In the genomic region with DNA sequence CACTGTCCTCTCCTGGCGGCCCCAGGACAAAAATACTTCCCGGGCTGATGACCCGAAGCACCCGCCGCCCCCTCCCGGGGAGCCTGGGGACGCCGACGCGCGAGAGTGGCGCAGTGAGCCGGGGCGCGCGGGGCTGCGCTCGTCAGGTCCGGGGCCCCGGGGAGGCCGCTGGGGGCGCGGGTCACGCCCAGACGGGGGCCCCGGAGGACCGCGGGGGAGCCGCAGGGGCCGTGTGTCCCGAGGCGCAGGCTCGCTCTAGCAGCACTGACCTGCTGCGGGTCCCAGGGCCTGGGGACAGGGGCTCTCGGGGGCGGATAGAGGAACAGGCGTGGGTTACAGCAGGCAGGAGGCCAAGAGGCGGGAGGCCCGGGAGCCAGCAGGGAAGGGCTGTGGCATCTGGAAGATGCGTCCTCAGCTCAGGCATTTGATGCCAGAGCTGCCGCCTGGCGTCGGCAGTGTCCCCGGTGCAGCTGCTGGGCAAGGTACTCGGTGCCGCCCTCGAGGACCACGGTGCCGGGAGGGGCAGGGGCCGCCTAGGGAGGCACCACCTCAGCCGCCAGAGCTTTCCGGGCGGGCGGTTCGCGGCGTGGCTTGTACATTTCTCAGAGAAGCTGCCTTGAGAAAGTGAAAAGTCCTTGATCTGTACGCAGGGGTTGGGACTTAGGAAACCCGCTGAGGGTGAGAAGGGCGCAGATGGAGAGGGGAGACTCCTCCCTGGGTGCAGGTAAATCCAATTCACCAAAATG, we compare ENCODE assay signal across 8 cellular contexts. TPM values are rescaled to one million over a fixed set of nuclear protein-coding genes. Genes with fewer than 3 reads are reported as not detected.
A peak's percentile ranks its signal among the peaks of the same experiment; 100 is the strongest.
DNase-seq lines count a peak whose midpoint lies in the region; ATAC-seq, FAIRE-seq and TF ChIP-seq lines count a peak whose summit lies in the region.

No MANE protein-coding gene starts in this region.

- peak; percentile 34 for DNase-seq in GM12892 (ENCODE audit: insufficient read length)
- no peak for DNase-seq in RWPE2 (ENCODE audit: low spot score)
- peak; percentile 23 for DNase-seq in cerebellar cortex (ENCODE audit: low spot score)
- no peak for DNase-seq in MV-4-11 (lab: John Stamatoyannopoulos, UW)

- H3K4me1 Mint-ChIP-seq in stimulated activated naive CD8-positive, alpha-beta T cell treated with anti-CD3 and anti-CD28 coated beads, Interleukin-15, Interleukin-2, amounts not matched to agents 100 ng/mL and 50 ng/mL, for 24 hours (ENCODE audit: low read depth), result peaks cover 21% of the 10 kb centered on the region

- peak in 1 of 2 donors; percentile 20 for TF ChIP-seq RAD21 in liver (IDR thresholded peaks at IDR 0.05)

- TF ChIP-seq POLR2A in GM12892 (IDR thresholded peaks at IDR 0.05; ENCODE audit: low read depth, low read length), result no peak

- ATAC-seq in RWPE2 (ENCODE audit: low read depth), result peak; percentile 55
- no peak for ATAC-seq in HG03280 (IDR thresholded peaks at IDR 0.05; ENCODE audit: unreplicated experiment)

- H3K27me3 ChIP-seq in ACC112 (ENCODE audit: insufficient read depth, low read length) (no peaks in the 10 kb centered on the region), RWPE2 (ENCODE audit: insufficient read depth, poor library complexity, severe bottlenecking) (peaks cover 11% of the 10 kb centered on the region), liver (ENCODE audit: control insufficient read depth in 4 of 4, insufficient read depth in 4 of 4, low read length in 3 of 4) (no peaks in the 10 kb centered on the region)

- peak overlapping the region; percentile 56 for H3K4me3 Mint-ChIP-seq in stimulated activated naive CD8-positive, alpha-beta T cell treated with anti-CD3 and anti-CD28 coated beads, Interleukin-15, Interleukin-2, amounts not matched to agents 100 ng/mL and 50 ng/mL, for 24 hours

- H3K27ac ChIP-seq in ACC112 (ENCODE audit: low read depth, low read length) (no peak overlapping the region), RWPE2 (ENCODE audit: poor library complexity, severe bottlenecking) (no peak overlapping the region), liver (ENCODE audit: low read depth in 1 of 2, low read length in 2 of 2) (no peak overlapping the region)

- H3K9ac ChIP-seq in liver (ENCODE audit: low read depth in 1 of 2, low read length in 2 of 2), result no peak overlapping the region

- 4% methylated on average over 60 of the region's 60 CpGs for WGBS in liver

- H2AFZ ChIP-seq in ACC112 (ENCODE audit: low read length, unreplicated experiment), result peak overlapping the region; percentile 53

- no peaks in the 10 kb centered on the region for H3K9me3 Mint-ChIP-seq in stimulated activated naive CD8-positive, alpha-beta T cell treated with anti-CD3 and anti-CD28 coated beads, Interleukin-15, Interleukin-2, amounts not matched to agents 100 ng/mL and 50 ng/mL, for 24 hours

- no peaks in the 10 kb centered on the region for H3K79me2 ChIP-seq in ACC112 (ENCODE audit: control insufficient read depth, insufficient read depth, low read length, unreplicated experiment)

- H3K4me1 ChIP-seq in ACC112 (ENCODE audit: control insufficient read depth, insufficient read depth, low read length, unreplicated experiment) (peaks cover 3% of the 10 kb centered on the region), RWPE2 (ENCODE audit: insufficient read depth, poor library complexity, severe bottlenecking) (peaks cover 5% of the 10 kb centered on the region), liver (ENCODE audit: control insufficient read depth in 4 of 4, insufficient read depth in 4 of 4, low read length in 3 of 4) (peaks cover 18 to 56% (median 47%) of the 10 kb centered on the region in 4 donors)

- H3K36me3 ChIP-seq in ACC112 (ENCODE audit: insufficient read depth, low read length) (no peaks in the 10 kb centered on the region), RWPE2 (ENCODE audit: low read depth) (no peaks in the 10 kb centered on the region), liver (ENCODE audit: control insufficient read depth in 4 of 4, insufficient read depth in 3 of 4, low read depth in 1 of 4, low read length in 3 of 4) (no peaks in the 10 kb centered on the region)

- no peak overlapping the region for H3K27ac Mint-ChIP-seq in stimulated activated naive CD8-positive, alpha-beta T cell treated with anti-CD3 and anti-CD28 coated beads, Interleukin-15, Interleukin-2, amounts not matched to agents 100 ng/mL and 50 ng/mL, for 24 hours

- peaks cover 64% of the 10 kb centered on the region for H3K27me3 Mint-ChIP-seq in stimulated activated naive CD8-positive, alpha-beta T cell treated with anti-CD3 and anti-CD28 coated beads, Interleukin-15, Interleukin-2, amounts not matched to agents 100 ng/mL and 50 ng/mL, for 24 hours

- H3K9me3 ChIP-seq in RWPE2 (ENCODE audit: severe bottlenecking) (no peaks in the 10 kb centered on the region), liver (ENCODE audit: control insufficient read depth in 4 of 4, low read length in 3 of 4) (no peaks in the 10 kb centered on the region)

- peak overlapping the region; percentile 80 for H3K4me3 ChIP-seq in ACC112 (ENCODE audit: low read depth, low read length)
- H3K4me3 ChIP-seq in RWPE2 (ENCODE audit: severe bottlenecking), result peak overlapping the region; percentile 38
- peak overlapping the region in 2 of 3 donors; percentile 50 to 54 for H3K4me3 ChIP-seq in liver (ENCODE audit: low read depth in 1 of 3, low read length in 3 of 3)

- peak; percentile 38 for FAIRE-seq in GM12892 (lab: Jason Lieb, UNC)

- no peaks in the 10 kb centered on the region for H3K36me3 Mint-ChIP-seq in stimulated activated naive CD8-positive, alpha-beta T cell treated with anti-CD3 and anti-CD28 coated beads, Interleukin-15, Interleukin-2, amounts not matched to agents 100 ng/mL and 50 ng/mL, for 24 hours (ENCODE audit: low read depth)

- peak; percentile 47 for TF ChIP-seq CTCF in RWPE2 (IDR thresholded peaks at IDR 0.05; ENCODE audit: poor library complexity, severe bottlenecking)
- TF ChIP-seq CTCF in liver (IDR thresholded peaks at IDR 0.05; ENCODE audit: low read depth, low read length, missing input control), result no peak

TF ChIP-seq in liver, 16 proteins besides CTCF, POLR2A, EP300 and RAD21:
- TF ChIP-seq FOXA2 (IDR thresholded peaks at IDR 0.05) (no peak), TAF1 (conservative IDR thresholded peaks at IDR 0.05) (no peak), FOXA1 (IDR thresholded peaks at IDR 0.05) (no peak), NR2F2 (IDR thresholded peaks at IDR 0.05) (no peak), HNF4G (IDR thresholded peaks at IDR 0.05) (no peak), RXRA (IDR thresholded peaks at IDR 0.05) (no peak), GABPA (IDR thresholded peaks at IDR 0.05 in 1 of 2, conservative IDR thresholded peaks at IDR 0.05 in 1 of 2) (no peak), JUND (IDR thresholded peaks at IDR 0.05) (no peak)
- TF ChIP-seq, protein P1, sequence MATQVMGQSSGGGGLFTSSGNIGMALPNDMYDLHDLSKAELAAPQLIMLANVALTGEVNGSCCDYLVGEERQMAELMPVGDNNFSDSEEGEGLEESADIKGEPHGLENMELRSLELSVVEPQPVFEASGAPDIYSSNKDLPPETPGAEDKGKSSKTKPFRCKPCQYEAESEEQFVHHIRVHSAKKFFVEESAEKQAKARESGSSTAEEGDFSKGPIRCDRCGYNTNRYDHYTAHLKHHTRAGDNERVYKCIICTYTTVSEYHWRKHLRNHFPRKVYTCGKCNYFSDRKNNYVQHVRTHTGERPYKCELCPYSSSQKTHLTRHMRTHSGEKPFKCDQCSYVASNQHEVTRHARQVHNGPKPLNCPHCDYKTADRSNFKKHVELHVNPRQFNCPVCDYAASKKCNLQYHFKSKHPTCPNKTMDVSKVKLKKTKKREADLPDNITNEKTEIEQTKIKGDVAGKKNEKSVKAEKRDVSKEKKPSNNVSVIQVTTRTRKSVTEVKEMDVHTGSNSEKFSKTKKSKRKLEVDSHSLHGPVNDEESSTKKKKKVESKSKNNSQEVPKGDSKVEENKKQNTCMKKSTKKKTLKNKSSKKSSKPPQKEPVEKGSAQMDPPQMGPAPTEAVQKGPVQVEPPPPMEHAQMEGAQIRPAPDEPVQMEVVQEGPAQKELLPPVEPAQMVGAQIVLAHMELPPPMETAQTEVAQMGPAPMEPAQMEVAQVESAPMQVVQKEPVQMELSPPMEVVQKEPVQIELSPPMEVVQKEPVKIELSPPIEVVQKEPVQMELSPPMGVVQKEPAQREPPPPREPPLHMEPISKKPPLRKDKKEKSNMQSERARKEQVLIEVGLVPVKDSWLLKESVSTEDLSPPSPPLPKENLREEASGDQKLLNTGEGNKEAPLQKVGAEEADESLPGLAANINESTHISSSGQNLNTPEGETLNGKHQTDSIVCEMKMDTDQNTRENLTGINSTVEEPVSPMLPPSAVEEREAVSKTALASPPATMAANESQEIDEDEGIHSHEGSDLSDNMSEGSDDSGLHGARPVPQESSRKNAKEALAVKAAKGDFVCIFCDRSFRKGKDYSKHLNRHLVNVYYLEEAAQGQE (IDR thresholded peaks at IDR 0.05), result no peak
- TF ChIP-seq, protein P2, sequence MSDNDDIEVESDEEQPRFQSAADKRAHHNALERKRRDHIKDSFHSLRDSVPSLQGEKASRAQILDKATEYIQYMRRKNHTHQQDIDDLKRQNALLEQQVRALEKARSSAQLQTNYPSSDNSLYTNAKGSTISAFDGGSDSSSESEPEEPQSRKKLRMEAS (IDR thresholded peaks at IDR 0.05), result no peak
- TF ChIP-seq, protein P3, sequence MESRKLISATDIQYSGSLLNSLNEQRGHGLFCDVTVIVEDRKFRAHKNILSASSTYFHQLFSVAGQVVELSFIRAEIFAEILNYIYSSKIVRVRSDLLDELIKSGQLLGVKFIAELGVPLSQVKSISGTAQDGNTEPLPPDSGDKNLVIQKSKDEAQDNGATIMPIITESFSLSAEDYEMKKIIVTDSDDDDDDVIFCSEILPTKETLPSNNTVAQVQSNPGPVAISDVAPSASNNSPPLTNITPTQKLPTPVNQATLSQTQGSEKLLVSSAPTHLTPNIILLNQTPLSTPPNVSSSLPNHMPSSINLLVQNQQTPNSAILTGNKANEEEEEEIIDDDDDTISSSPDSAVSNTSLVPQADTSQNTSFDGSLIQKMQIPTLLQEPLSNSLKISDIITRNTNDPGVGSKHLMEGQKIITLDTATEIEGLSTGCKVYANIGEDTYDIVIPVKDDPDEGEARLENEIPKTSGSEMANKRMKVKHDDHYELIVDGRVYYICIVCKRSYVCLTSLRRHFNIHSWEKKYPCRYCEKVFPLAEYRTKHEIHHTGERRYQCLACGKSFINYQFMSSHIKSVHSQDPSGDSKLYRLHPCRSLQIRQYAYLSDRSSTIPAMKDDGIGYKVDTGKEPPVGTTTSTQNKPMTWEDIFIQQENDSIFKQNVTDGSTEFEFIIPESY (IDR thresholded peaks at IDR 0.05), result no peak

RNA-seq across cellular contexts. Expression of a gene that starts 1.2 kb away (rescaled TPM):
- polyA plus RNA-seq in GM12892 (2012; ENCODE audit: missing spikeins), result 5.2 TPM
- total RNA-seq in liver, result 1 to 10 TPM in 1 of 2 donors, under 1 TPM in 1; 0.59 to 2.4 TPM
- 1 to 10 TPM in 1 of 2 donors, under 1 TPM in 1; 0.92 to 1.0 TPM for polyA plus RNA-seq in liver

RNA-seq across cellular contexts. Expression of a gene that starts 35.9 kb away (rescaled TPM):
- polyA plus RNA-seq in GM12892 (2012; ENCODE audit: missing spikeins), result 2.9 TPM
- total RNA-seq in liver, result 1 to 10 TPM; 5.1 to 7.5 TPM
- polyA plus RNA-seq in liver, result 1 to 10 TPM in 1 of 2 donors, under 1 TPM in 1; 0.67 to 4.8 TPM

Comparison
In these comparisons a context has a peak if more than half of its experiments do, and no peak if none do; other contexts are left out.
1. DNase-seq: peak in GM12892 (single experiment) and cerebellar cortex (single experiment); none in RWPE2 (single experiment) and MV-4-11 (single experiment).
2. Peak in every context shown above with its lines, with median percentiles within 50 percentile points of each other: H3K4me3 ChIP-seq.